23 cellular contexts compared by ENCODE assay signal in the genomic region with DNA sequence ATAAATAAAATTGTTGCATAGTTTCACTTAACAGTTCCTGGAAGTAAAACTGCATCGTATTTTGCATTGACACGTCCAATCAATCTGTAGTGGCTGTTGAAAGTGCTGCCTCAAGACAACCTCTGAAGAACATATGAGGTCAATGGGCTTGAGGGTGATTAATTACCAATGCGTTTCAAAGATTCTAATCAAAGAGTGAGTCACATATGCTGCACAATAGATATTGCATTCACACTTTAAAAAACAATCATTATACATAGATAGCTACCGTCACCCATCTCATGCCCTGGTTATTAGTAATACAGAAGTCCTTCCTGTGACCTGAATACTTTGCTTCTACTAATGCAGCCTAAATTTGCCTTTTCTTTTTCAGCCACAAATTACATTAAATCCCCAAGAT.
"Had no signal": no experiment of that assay in that cellular context is flagged by ENCODE, and none has a peak within 500 bp of the region (broad histone marks: within the 10 kb centered on the region; RNA-seq: fewer than 3 reads in every experiment).

No MANE protein-coding gene starts in this region.

- H3K36me3 ChIP-seq: heart right ventricle, left ventricle myocardium inferior, lower lobe of right lung, ovary, suprapubic skin, tibial artery, upper lobe of left lung, uterus had no signal

- H3K27ac Mint-ChIP-seq: naive B cell, nephron progenitor cell had no signal

- H3K27ac ChIP-seq: heart right ventricle, left ventricle myocardium inferior, lower lobe of right lung, ovary, suprapubic skin, tibial artery, upper lobe of left lung, uterus had no signal

- H3K4me3 Mint-ChIP-seq: naive B cell, nephron progenitor cell had no signal

- ATAC-seq: heart right ventricle, left cardiac atrium, lower lobe of right lung, right cardiac atrium had no signal

- H3K9me3 ChIP-seq: heart right ventricle, left ventricle myocardium inferior, lower lobe of right lung, ovary, suprapubic skin, tibial artery, upper lobe of left lung, uterus had no signal

- H3K36me3 Mint-ChIP-seq: naive B cell had no signal

- H3K4me3 ChIP-seq: heart right ventricle, left ventricle myocardium inferior, lower lobe of right lung, ovary, suprapubic skin, tibial artery, upper lobe of left lung, uterus had no signal

- H3K27me3 Mint-ChIP-seq: naive B cell had no signal

- H3K27me3 ChIP-seq: heart right ventricle, ovary, suprapubic skin, tibial artery, upper lobe of left lung, uterus had no signal

- FAIRE-seq: kidney, small intestine had no signal

- H3K4me1 ChIP-seq: heart right ventricle, left ventricle myocardium inferior, lower lobe of right lung, suprapubic skin, tibial artery, upper lobe of left lung, uterus had no signal

- H3K4me1 Mint-ChIP-seq: naive B cell, nephron progenitor cell had no signal

- H3K9me3 Mint-ChIP-seq: nephron progenitor cell had no signal

- DNase-seq: central memory CD4-positive, alpha-beta T cell; cortex of kidney; effector memory CD4-positive, alpha-beta T cell; erythroblast; foreskin melanocyte; heart right ventricle; hypothalamus; kidney; left cardiac atrium; left ventricle myocardium inferior; lower lobe of right lung; mesendoderm; naive B cell; nephron progenitor cell; ovary; right cardiac atrium; small intestine; stimulated activated CD4-positive, alpha-beta T cell treated with anti-CD3 and anti-CD28 coated beads, Interleukin-12 subunit alpha, Interleukin-12 subunit beta, amount 100 ng/mL, for 4 hours; stimulated activated naive CD4-positive, alpha-beta T cell treated with Interleukin-2 at 50 U/mL for 16 hours; tibial artery; upper lobe of left lung; uterus had no signal
